ENCODE assay signal across 34 cellular contexts in genomic region chr2:162963156-162963555, GRCh38.
"Had no signal": no experiment of that assay in that cellular context is flagged by ENCODE, and none has a peak within 500 bp of the region (broad histone marks: within the 10 kb centered on the region; RNA-seq: fewer than 3 reads in every experiment).

No MANE protein-coding gene starts in this region.

- H3K4me3 Mint-ChIP-seq: activated B cell treated with CpG ODN at 0.5 μM for 24 hours; activated CD4-positive, alpha-beta memory T cell treated with anti-CD3 and anti-CD28 coated beads for 36 hours; activated CD4-positive, alpha-beta T cell treated with anti-CD3 and anti-CD28 coated beads, Interleukin-2, amount 10 ng/mL, durations not matched to agents 24 days and 14 days; activated CD8-positive, alpha-beta T cell treated with anti-CD3 and anti-CD28 coated beads for 36 hours; activated naive CD4-positive, alpha-beta T cell treated with anti-CD3 and anti-CD28 coated beads for 36 hours; activated naive CD8-positive, alpha-beta T cell treated with anti-CD3 and anti-CD28 coated beads for 36 hours; activated T-cell treated with anti-CD3 and anti-CD28 coated beads, Interleukin-2, amount 50 U/mL, for 4 hours; activated T-cell treated with anti-CD3 and anti-CD28 coated beads, Interleukin-2, amount 50 U/mL, for 72 hours; activated T-helper 1 cell treated with anti-CD3 and anti-CD28 coated beads, Interleukin-12 subunit alpha, Interleukin-12 subunit beta, Interleukin-2, Interleukin-4 antibody, amounts not matched to agents 30 ng/mL and 10 ng/mL and 1 ng/mL, durations not matched to agents 14 hours and 24 hours and 36 hours; activated T-helper 17 cell treated with anti-CD3 and anti-CD28 coated beads, Interleukin-2, amount 50 U/mL, for 72 hours; brain; T-helper 1 cell treated with Interleukin-12 subunit alpha and Interleukin-12 subunit beta and Interleukin-4 antibody, amounts not matched to agents 30 μg/mL and 1 μg/mL, for 36 hours; T-helper 2 cell treated with Interferon-gamma antibody and Interleukin-4, amounts not matched to agents 5 μg/mL and 100 μg/mL, for 36 hours had no signal

- H3K27ac Mint-ChIP-seq: activated B cell treated with CpG ODN at 0.5 μM for 24 hours; activated CD4-positive, alpha-beta memory T cell treated with anti-CD3 and anti-CD28 coated beads for 36 hours; activated CD4-positive, alpha-beta T cell treated with anti-CD3 and anti-CD28 coated beads, Interleukin-2, amount 10 ng/mL, durations not matched to agents 24 days and 14 days; activated CD8-positive, alpha-beta T cell treated with anti-CD3 and anti-CD28 coated beads for 36 hours; activated naive CD4-positive, alpha-beta T cell treated with anti-CD3 and anti-CD28 coated beads for 36 hours; activated naive CD4-positive, alpha-beta T cell treated with anti-CD3 and anti-CD28 coated beads, Interleukin-2, amount 50 U/mL, for 72 hours; activated naive CD8-positive, alpha-beta T cell treated with anti-CD3 and anti-CD28 coated beads for 36 hours; activated T-cell treated with anti-CD3 and anti-CD28 coated beads, Interleukin-2, amount 50 U/mL, for 72 hours; activated T-helper 1 cell treated with anti-CD3 and anti-CD28 coated beads, Interleukin-12 subunit alpha, Interleukin-12 subunit beta, Interleukin-2, Interleukin-4 antibody, amounts not matched to agents 30 ng/mL and 10 ng/mL and 1 ng/mL, durations not matched to agents 14 hours and 24 hours and 36 hours; activated T-helper 17 cell treated with anti-CD3 and anti-CD28 coated beads, Interleukin-2, amount 50 U/mL, for 72 hours; brain; T-helper 1 cell treated with Interleukin-12 subunit alpha and Interleukin-12 subunit beta and Interleukin-4 antibody, amounts not matched to agents 30 μg/mL and 1 μg/mL, for 36 hours; T-helper 2 cell treated with Interferon-gamma antibody and Interleukin-4, amounts not matched to agents 5 μg/mL and 100 μg/mL, for 36 hours had no signal

- H3K4me1 ChIP-seq: adrenal gland, ascending aorta had no signal

- H3K4me1 Mint-ChIP-seq: activated B cell treated with CpG ODN at 0.5 μM for 24 hours; activated CD4-positive, alpha-beta T cell treated with anti-CD3 and anti-CD28 coated beads, Interleukin-2, amount 10 ng/mL, durations not matched to agents 24 days and 14 days; activated naive CD8-positive, alpha-beta T cell treated with anti-CD3 and anti-CD28 coated beads for 36 hours; activated T-helper 17 cell treated with anti-CD3 and anti-CD28 coated beads, Interleukin-2, amount 50 U/mL, for 72 hours had no signal

- H3K36me3 ChIP-seq: adrenal gland, ascending aorta had no signal

- H3K27me3 ChIP-seq: adrenal gland, ascending aorta had no signal

- H3K9me3 ChIP-seq: ascending aorta had no signal

- DNase-seq: activated B cell treated with CpG ODN at 0.5 μM for 24 hours; activated CD4-positive, alpha-beta memory T cell treated with anti-CD3 and anti-CD28 coated beads for 36 hours; activated CD4-positive, alpha-beta T cell treated with anti-CD3 and anti-CD28 coated beads for 4 hours; activated CD4-positive, alpha-beta T cell treated with anti-CD3 and anti-CD28 coated beads, Interleukin-2, amount 10 ng/mL, durations not matched to agents 24 days and 14 days; activated CD4-positive, alpha-beta T cell treated with anti-CD3 and anti-CD28 coated beads, Interleukin-2, amount 50 U/mL, for 1 hour; activated CD4-positive, alpha-beta T cell treated with anti-CD3 and anti-CD28 coated beads, Interleukin-2, amount 50 U/mL, for 4 hours; activated CD4-positive, CD25-positive, alpha-beta regulatory T cell treated with anti-CD3 and anti-CD28 coated beads, Interleukin-2, amount 50 U/mL, for 72 hours; activated CD8-positive, alpha-beta memory T cell treated with anti-CD3 and anti-CD28 coated beads, Interleukin-2, amount 50 U/mL, for 4 hours; activated CD8-positive, alpha-beta T cell treated with anti-CD3 and anti-CD28 coated beads for 36 hours; activated effector memory CD4-positive, alpha-beta T cell treated with anti-CD3 and anti-CD28 coated beads, Interleukin-2, amount 50 U/mL, for 16 hours; activated gamma-delta T cell treated with Interleukin-2 at 50 U/mL for 16 hours; activated naive CD4-positive, alpha-beta T cell; activated naive CD4-positive, alpha-beta T cell treated with anti-CD3 and anti-CD28 coated beads for 36 hours; activated naive CD4-positive, alpha-beta T cell treated with anti-CD3 and anti-CD28 coated beads, Interleukin-2, amount 50 U/mL, for 16 hours; activated naive CD8-positive, alpha-beta T cell treated with anti-CD3 and anti-CD28 coated beads for 36 hours; activated T-cell treated with anti-CD3 and anti-CD28 coated beads for 4 hours; activated T-cell treated with anti-CD3 and anti-CD28 coated beads, Interleukin-2, amount 50 U/mL, for 1 hour; activated T-cell treated with anti-CD3 and anti-CD28 coated beads, Interleukin-2, amount 50 U/mL, for 4 hours; activated T-cell treated with anti-CD3 and anti-CD28 coated beads, Interleukin-2, amount 50 U/mL, for 72 hours; adrenal gland; amniotic stem cell; anterior cingulate cortex; central memory CD4-positive, alpha-beta T cell; T-helper 1 cell; T-helper 2 cell; T-helper 9 cell had no signal

- H3K27me3 Mint-ChIP-seq: activated B cell treated with CpG ODN at 0.5 μM for 24 hours; activated CD4-positive, alpha-beta memory T cell treated with anti-CD3 and anti-CD28 coated beads for 36 hours; activated CD4-positive, alpha-beta T cell treated with anti-CD3 and anti-CD28 coated beads, Interleukin-2, amount 10 ng/mL, durations not matched to agents 24 days and 14 days; activated CD8-positive, alpha-beta T cell treated with anti-CD3 and anti-CD28 coated beads for 36 hours; activated naive CD8-positive, alpha-beta T cell treated with anti-CD3 and anti-CD28 coated beads for 36 hours; activated T-helper 17 cell treated with anti-CD3 and anti-CD28 coated beads, Interleukin-2, amount 50 U/mL, for 72 hours had no signal

- H3K9me3 Mint-ChIP-seq: activated CD4-positive, alpha-beta T cell treated with anti-CD3 and anti-CD28 coated beads, Interleukin-2, amount 10 ng/mL, durations not matched to agents 24 days and 14 days; T-helper 1 cell treated with Interleukin-12 subunit alpha and Interleukin-12 subunit beta and Interleukin-4 antibody, amounts not matched to agents 30 μg/mL and 1 μg/mL, for 36 hours; T-helper 2 cell treated with Interferon-gamma antibody and Interleukin-4, amounts not matched to agents 5 μg/mL and 100 μg/mL, for 36 hours had no signal

- H3K27ac ChIP-seq: adrenal gland, ascending aorta, VCaP had no signal

- H3K4me3 ChIP-seq: adrenal gland, ascending aorta had no signal

- ATAC-seq: activated CD8-positive, alpha-beta T cell treated with anti-CD3 and anti-CD28 coated beads for 36 hours; activated naive CD4-positive, alpha-beta T cell treated with anti-CD3 and anti-CD28 coated beads, Interleukin-2, amount 50 U/mL, for 72 hours; activated T-cell treated with anti-CD3 and anti-CD28 coated beads, Interleukin-2, amount 50 U/mL, for 4 hours; activated T-cell treated with anti-CD3 and anti-CD28 coated beads, Interleukin-2, amount 50 U/mL, for 72 hours; activated T-helper 17 cell treated with anti-CD3 and anti-CD28 coated beads, Interleukin-2, amount 50 U/mL, for 72 hours had no signal
